13 cellular contexts compared by ENCODE assay signal in the genomic region with DNA sequence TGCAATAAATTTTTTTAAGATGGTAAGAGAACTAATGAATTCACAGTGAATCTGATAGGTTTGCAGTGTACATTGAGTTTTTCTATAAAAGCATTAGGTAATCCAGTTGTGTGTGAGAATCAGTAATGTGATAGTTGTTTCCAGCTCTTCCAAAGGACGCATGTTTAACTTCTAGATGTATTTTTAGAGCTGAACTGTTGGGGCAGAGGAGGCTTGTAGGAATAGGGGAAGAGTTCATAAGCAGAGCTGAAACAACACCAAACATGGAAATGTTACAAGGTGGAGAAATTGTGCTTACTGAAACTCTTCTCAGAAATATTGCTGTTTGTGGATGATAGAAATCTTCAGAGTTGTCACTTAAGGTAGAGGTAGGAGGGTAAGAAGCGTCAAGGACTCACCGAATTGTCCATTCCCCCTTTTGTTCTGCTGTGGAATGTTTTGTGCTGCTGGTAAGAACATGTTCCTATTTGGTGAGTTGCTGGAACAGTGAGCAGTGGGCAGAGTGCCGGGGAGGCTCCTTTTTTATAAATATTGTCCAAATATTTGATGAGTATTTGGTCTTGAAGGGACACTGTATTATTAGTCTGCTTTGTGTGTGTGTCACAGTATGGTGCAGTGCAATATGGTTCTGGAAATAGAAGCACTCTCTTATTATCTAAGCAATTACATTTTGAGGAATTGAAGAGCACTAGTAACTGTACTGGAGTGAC.
DNase-seq lines count a peak whose midpoint lies in the region; ATAC-seq and TF ChIP-seq lines count a peak whose summit lies in the region.
"Had no signal": no experiment of that assay in that cellular context is flagged by ENCODE, and none has a peak within 500 bp of the region (broad histone marks: within the 10 kb centered on the region; RNA-seq: fewer than 3 reads in every experiment).

No MANE protein-coding gene starts in this region.

- CTCF ChIA-PET in activated naive CD4-positive, alpha-beta T cell treated with anti-CD3 and anti-CD28 coated beads for 36 hours (lab: Charles Lee) = interaction anchor here (1.0 kb wide), 1 partner anchor 77 kb away, joined by 3 read pairs; no protein-coding TSS in a partner anchor

- in situ Hi-C loops in KBM-7 (cut with MboI; ENCODE audit: low pct_unique_long_range_greater_than_20kb, low sequenced_read_pairs) = no loop called here

- H3K4me1 Mint-ChIP-seq in activated naive CD4-positive, alpha-beta T cell treated with anti-CD3 and anti-CD28 coated beads for 36 hours (ENCODE audit: low read depth) = no peaks in the 10 kb centered on the region
- H3K4me1 Mint-ChIP-seq in nephron progenitor cell = no peaks in the 10 kb centered on the region

- H3K27me3 ChIP-seq in aorta (ENCODE audit: control insufficient read depth in 1 of 2, insufficient read depth in 2 of 2, low read length in 1 of 2) = no peaks in the 10 kb centered on the region

- peak overlapping the region; percentile 9 for H3K27ac Mint-ChIP-seq in activated naive CD4-positive, alpha-beta T cell treated with anti-CD3 and anti-CD28 coated beads for 36 hours
- no peak overlapping the region for H3K27ac Mint-ChIP-seq in activated naive CD4-positive, alpha-beta T cell treated with anti-CD3 and anti-CD28 coated beads, Interleukin-2, amount 50 U/mL, for 72 hours
- H3K27ac Mint-ChIP-seq in nephron progenitor cell = peak overlapping the region; percentile 83

- H3K27me3 Mint-ChIP-seq in activated naive CD4-positive, alpha-beta T cell treated with anti-CD3 and anti-CD28 coated beads for 36 hours (ENCODE audit: low read depth) = no peaks in the 10 kb centered on the region
- H3K27me3 Mint-ChIP-seq in nephron progenitor cell (ENCODE audit: low read depth, poor library complexity) = no peaks in the 10 kb centered on the region

- DNase-seq in activated naive CD4-positive, alpha-beta T cell treated with anti-CD3 and anti-CD28 coated beads for 36 hours = no peak
- DNase-seq in activated naive CD4-positive, alpha-beta T cell treated with anti-CD3 and anti-CD28 coated beads, Interleukin-2, amount 50 U/mL, for 72 hours (ENCODE audit: low spot score in 2 of 2) = no peak
- DNase-seq in fibroblast of mammary gland (ENCODE audit: low read depth) = peak; percentile 42
- DNase-seq in nephron progenitor cell = no peak
- DNase-seq in aorta = no peak
- no peak for DNase-seq in NCI-H2171 (lab: John Stamatoyannopoulos, UW)
- DNase-seq in KBM-7 = no peak
- no peak for DNase-seq in activated CD8-positive, alpha-beta memory T cell treated with anti-CD3 and anti-CD28 coated beads, Interleukin-2, amount 50 U/mL, for 4 hours
- DNase-seq: activated CD4-positive, alpha-beta T cell treated with anti-CD3 and anti-CD28 coated beads, Interleukin-2, amount 50 U/mL, for 48 hours; central memory CD4-positive, alpha-beta T cell; NCI-H1092 treated with DMSO at 0.1 percent for 48 hours; NCI-H524 treated with DMSO at 0.1 percent for 48 hours had no signal

- ATAC-seq in activated naive CD4-positive, alpha-beta T cell treated with anti-CD3 and anti-CD28 coated beads, Interleukin-2, amount 50 U/mL, for 72 hours = no peak
- peak; percentile 65 for ATAC-seq in aorta (ENCODE audit: low FRiP score)

- H3K9me3 ChIP-seq in aorta (ENCODE audit: control insufficient read depth, low read length) = no peaks in the 10 kb centered on the region

- H3K36me3 ChIP-seq in aorta (ENCODE audit: control insufficient read depth in 1 of 2, insufficient read depth in 2 of 2, low read length in 1 of 2) = no peaks in the 10 kb centered on the region

- H3K4me3 Mint-ChIP-seq in activated naive CD4-positive, alpha-beta T cell treated with anti-CD3 and anti-CD28 coated beads for 36 hours = no peak overlapping the region
- no peak overlapping the region for H3K4me3 Mint-ChIP-seq in nephron progenitor cell

- TF ChIP-seq CTCF in fibroblast of mammary gland (conservative IDR thresholded peaks at IDR 0.05; ENCODE audit: control insufficient read depth, insufficient read depth, low read depth, low read length) = no peak
- no peak for TF ChIP-seq CTCF in nephron progenitor cell (IDR thresholded peaks at IDR 0.05)

- H3K27ac ChIP-seq in aorta (ENCODE audit: low read depth in 1 of 2, low read length in 2 of 2) = peak overlapping the region; percentile 51 to 67
- H3K27ac ChIP-seq: epithelial cell of prostate had no signal

- no peaks in the 10 kb centered on the region for H3K9me3 Mint-ChIP-seq in activated naive CD4-positive, alpha-beta T cell treated with anti-CD3 and anti-CD28 coated beads for 36 hours
- no peaks in the 10 kb centered on the region for H3K9me3 Mint-ChIP-seq in activated naive CD4-positive, alpha-beta T cell treated with anti-CD3 and anti-CD28 coated beads, Interleukin-2, amount 50 U/mL, for 72 hours
- no peaks in the 10 kb centered on the region for H3K9me3 Mint-ChIP-seq in nephron progenitor cell

- peaks cover 5% of the 10 kb centered on the region for H3K36me3 Mint-ChIP-seq in activated naive CD4-positive, alpha-beta T cell treated with anti-CD3 and anti-CD28 coated beads for 36 hours (ENCODE audit: low read depth)
- H3K36me3 Mint-ChIP-seq in activated naive CD4-positive, alpha-beta T cell treated with anti-CD3 and anti-CD28 coated beads, Interleukin-2, amount 50 U/mL, for 72 hours = no peaks in the 10 kb centered on the region
- peaks cover 18% of the 10 kb centered on the region for H3K36me3 Mint-ChIP-seq in nephron progenitor cell (ENCODE audit: low read depth)

- intact Hi-C loops in activated naive CD4-positive, alpha-beta T cell treated with anti-CD3 and anti-CD28 coated beads for 36 hours (cut with micrococcal nuclease) = no loop called here
- intact Hi-C loops in aorta (cut with DNase I) = loop anchor here in 1 of 2 donors (10.0 kb wide), 1 partner anchor 432 kb away; the partner anchor contains the start of gene ARID2

- 7 to 8% methylated on average over 4 of the region's 4 CpGs for WGBS in aorta, 2 donors

- H3K4me3 ChIP-seq in fibroblast of mammary gland (ENCODE audit: control insufficient read depth, low read depth, low read length) (no peak overlapping the region), aorta (ENCODE audit: low read length in 2 of 2) (peak overlapping the region in 1 of 2 donors; percentile 48)

- peaks cover 5 to 9% of the 10 kb centered on the region in 2 donors for H3K4me1 ChIP-seq in aorta (ENCODE audit: control insufficient read depth in 1 of 2, insufficient read depth in 2 of 2, low read length in 2 of 2)

Comparison
In these comparisons a context has a peak if more than half of its experiments do, and no peak if none do; other contexts are left out.
1. H3K27ac Mint-ChIP-seq: peak in activated naive CD4-positive, alpha-beta T cell treated with anti-CD3 and anti-CD28 coated beads for 36 hours (single experiment) and nephron progenitor cell (single experiment); none in activated naive CD4-positive, alpha-beta T cell treated with anti-CD3 and anti-CD28 coated beads, Interleukin-2, amount 50 U/mL, for 72 hours (0 of 2).